14 cellular contexts compared by ENCODE assay signal in genomic region chr11:82874646-82875523, GRCh38.
"Had no signal": no experiment of that assay in that cellular context is flagged by ENCODE, and none has a peak within 500 bp of the region (broad histone marks: within the 10 kb centered on the region; RNA-seq: fewer than 3 reads in every experiment).

No MANE protein-coding gene starts in this region.

- H3K36me3 ChIP-seq: thyroid gland had no signal

- H3K4me3 ChIP-seq: dorsolateral prefrontal cortex, thyroid gland had no signal

- H3K27ac ChIP-seq: dorsolateral prefrontal cortex, parathyroid adenoma, thyroid gland had no signal

- H3K9me3 ChIP-seq: thyroid gland had no signal

- H3K4me1 ChIP-seq: parathyroid adenoma had no signal

- DNase-seq: activated CD4-positive, alpha-beta T cell treated with anti-CD3 and anti-CD28 coated beads for 48 hours; activated CD8-positive, alpha-beta memory T cell treated with anti-CD3 and anti-CD28 coated beads for 24 hours; activated effector memory CD4-positive, alpha-beta T cell treated with Interleukin-2 at 50 U/mL for 16 hours; aorta; dorsolateral prefrontal cortex; foreskin melanocyte; head of caudate nucleus; left ventricle myocardium superior; retina; stimulated activated CD4-positive, alpha-beta T cell treated with anti-CD3 and anti-CD28 coated beads, Interleukin-15, amount 100 ng/mL, for 24 hours; stimulated activated CD4-positive, alpha-beta T cell treated with anti-CD3 and anti-CD28 coated beads, Interleukin-4, amount 100 ng/mL, for 24 hours; thyroid gland had no signal

- H3K27me3 ChIP-seq: dorsolateral prefrontal cortex, thyroid gland had no signal

- H3K27me3 Mint-ChIP-seq: activated naive CD8-positive, alpha-beta T cell had no signal
